In the genomic region with DNA sequence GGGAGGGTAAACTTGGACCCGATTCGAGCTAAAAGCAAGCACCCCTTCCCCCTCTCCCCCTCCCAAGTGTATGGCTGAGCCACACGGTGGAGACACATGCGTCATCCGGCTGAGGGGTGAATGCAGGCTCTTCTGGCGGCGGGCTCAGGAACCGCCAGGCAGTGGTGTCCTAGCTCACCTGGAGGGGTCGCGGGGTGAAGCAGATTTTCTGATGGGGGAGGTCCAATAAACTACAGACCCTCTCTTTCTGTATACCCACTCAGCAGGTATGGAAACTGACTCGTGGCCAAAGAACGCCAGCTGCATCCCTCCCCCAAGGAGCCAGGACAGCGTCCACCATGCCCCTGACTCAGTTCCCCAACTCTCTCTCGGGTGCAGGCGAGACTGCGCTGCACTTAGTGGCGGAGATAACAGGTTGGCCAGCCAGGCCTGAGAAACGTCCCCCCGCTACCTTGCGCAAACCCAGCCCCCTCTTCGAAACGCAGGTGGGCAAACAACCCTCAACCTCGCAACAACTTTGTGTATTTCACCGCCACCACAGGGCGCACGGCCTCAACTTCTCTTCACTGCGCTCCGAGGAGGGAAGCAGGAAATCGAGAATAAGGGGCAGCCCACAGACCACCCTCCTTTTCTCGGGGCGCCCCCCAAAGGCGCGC, we compare ENCODE assay signal across 1 cellular context.
A peak's percentile ranks its signal among the peaks of the same experiment; 100 is the strongest.
TF ChIP-seq lines count a peak whose summit lies in the region.

No MANE protein-coding gene starts in this region.

TF ChIP-seq in HepG2, 621 proteins besides CTCF, POLR2A, EP300 and RAD21 (continued from another document and continues in another):
- TF ChIP-seq, protein P1, sequence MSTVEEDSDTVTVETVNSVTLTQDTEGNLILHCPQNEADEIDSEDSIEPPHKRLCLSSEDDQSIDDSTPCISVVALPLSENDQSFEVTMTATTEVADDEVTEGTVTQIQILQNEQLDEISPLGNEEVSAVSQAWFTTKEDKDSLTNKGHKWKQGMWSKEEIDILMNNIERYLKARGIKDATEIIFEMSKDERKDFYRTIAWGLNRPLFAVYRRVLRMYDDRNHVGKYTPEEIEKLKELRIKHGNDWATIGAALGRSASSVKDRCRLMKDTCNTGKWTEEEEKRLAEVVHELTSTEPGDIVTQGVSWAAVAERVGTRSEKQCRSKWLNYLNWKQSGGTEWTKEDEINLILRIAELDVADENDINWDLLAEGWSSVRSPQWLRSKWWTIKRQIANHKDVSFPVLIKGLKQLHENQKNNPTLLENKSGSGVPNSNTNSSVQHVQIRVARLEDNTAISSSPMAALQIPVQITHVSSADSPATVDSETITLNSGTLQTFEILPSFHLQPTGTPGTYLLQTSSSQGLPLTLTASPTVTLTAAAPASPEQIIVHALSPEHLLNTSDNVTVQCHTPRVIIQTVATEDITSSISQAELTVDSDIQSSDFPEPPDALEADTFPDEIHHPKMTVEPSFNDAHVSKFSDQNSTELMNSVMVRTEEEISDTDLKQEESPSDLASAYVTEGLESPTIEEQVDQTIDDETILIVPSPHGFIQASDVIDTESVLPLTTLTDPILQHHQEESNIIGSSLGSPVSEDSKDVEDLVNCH (CRISPR knock-in tag; IDR thresholded peaks at IDR 0.05), result no peak
- TF ChIP-seq SKI (IDR thresholded peaks at IDR 0.05; ENCODE audit: partially characterized antibody) (no peak), POLR2AphosphoS2 (IDR thresholded peaks at IDR 0.05; ENCODE audit: low read depth, low read length) (no peak), SRSF4 (IDR thresholded peaks at IDR 0.05; ENCODE audit: low read depth, low read length, poor library complexity, severe bottlenecking) (no peak), TGIF2 (CRISPR knock-in tag; IDR thresholded peaks at IDR 0.05) (no peak), ZNF660 (CRISPR knock-in tag; IDR thresholded peaks at IDR 0.05; ENCODE audit: borderline replicate concordance, low read depth) (no peak), KLF15 (CRISPR knock-in tag; IDR thresholded peaks at IDR 0.05; ENCODE audit: borderline replicate concordance) (no peak), ZBTB42 (CRISPR knock-in tag; IDR thresholded peaks at IDR 0.05) (no peak), ZNF772 (CRISPR knock-in tag; IDR thresholded peaks at IDR 0.05) (peak; percentile 38; the same call in 1 of the 2 replicates), KDM3A (CRISPR knock-in tag; IDR thresholded peaks at IDR 0.05; ENCODE audit: low read depth) (no peak), FOXM1 (CRISPR knock-in tag; IDR thresholded peaks at IDR 0.05) (no peak), SNRNP70 (IDR thresholded peaks at IDR 0.05; ENCODE audit: low read depth, low read length) (no peak), SRSF1 (optimal IDR thresholded peaks at IDR 0.05; ENCODE audit: low read depth, low read length) (no peak), XBP1 (CRISPR knock-in tag; IDR thresholded peaks at IDR 0.05) (no peak), POLR2G (IDR thresholded peaks at IDR 0.05; ENCODE audit: low read depth, low read length) (no peak; the same call in 1 of the 2 replicates), ZNF780A (CRISPR knock-in tag; IDR thresholded peaks at IDR 0.05) (no peak), ZNF550 (CRISPR knock-in tag; IDR thresholded peaks at IDR 0.05; ENCODE audit: borderline replicate concordance) (no peak), HOXA7 (CRISPR knock-in tag; IDR thresholded peaks at IDR 0.05) (no peak), FOXP1 (IDR thresholded peaks at IDR 0.05) (no peak), FOXP1 (CRISPR knock-in tag; IDR thresholded peaks at IDR 0.05) (no peak), EZH2 (conservative IDR thresholded peaks at IDR 0.05; ENCODE audit: low read depth, low read length) (no peak), RFX1 (IDR thresholded peaks at IDR 0.05) (no peak), HNRNPLL (IDR thresholded peaks at IDR 0.05; ENCODE audit: low read depth, low read length, poor library complexity, severe bottlenecking) (peak; percentile 29), BCL6 (CRISPR knock-in tag; IDR thresholded peaks at IDR 0.05) (no peak), MTA3 (CRISPR knock-in tag; IDR thresholded peaks at IDR 0.05) (no peak)
- TF ChIP-seq, protein P2, sequence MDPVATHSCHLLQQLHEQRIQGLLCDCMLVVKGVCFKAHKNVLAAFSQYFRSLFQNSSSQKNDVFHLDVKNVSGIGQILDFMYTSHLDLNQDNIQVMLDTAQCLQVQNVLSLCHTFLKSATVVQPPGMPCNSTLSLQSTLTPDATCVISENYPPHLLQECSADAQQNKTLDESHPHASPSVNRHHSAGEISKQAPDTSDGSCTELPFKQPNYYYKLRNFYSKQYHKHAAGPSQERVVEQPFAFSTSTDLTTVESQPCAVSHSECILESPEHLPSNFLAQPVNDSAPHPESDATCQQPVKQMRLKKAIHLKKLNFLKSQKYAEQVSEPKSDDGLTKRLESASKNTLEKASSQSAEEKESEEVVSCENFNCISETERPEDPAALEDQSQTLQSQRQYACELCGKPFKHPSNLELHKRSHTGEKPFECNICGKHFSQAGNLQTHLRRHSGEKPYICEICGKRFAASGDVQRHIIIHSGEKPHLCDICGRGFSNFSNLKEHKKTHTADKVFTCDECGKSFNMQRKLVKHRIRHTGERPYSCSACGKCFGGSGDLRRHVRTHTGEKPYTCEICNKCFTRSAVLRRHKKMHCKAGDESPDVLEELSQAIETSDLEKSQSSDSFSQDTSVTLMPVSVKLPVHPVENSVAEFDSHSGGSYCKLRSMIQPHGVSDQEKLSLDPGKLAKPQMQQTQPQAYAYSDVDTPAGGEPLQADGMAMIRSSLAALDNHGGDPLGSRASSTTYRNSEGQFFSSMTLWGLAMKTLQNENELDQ (CRISPR knock-in tag; IDR thresholded peaks at IDR 0.05; ENCODE audit: borderline replicate concordance), result no peak
- TF ChIP-seq, protein P3, sequence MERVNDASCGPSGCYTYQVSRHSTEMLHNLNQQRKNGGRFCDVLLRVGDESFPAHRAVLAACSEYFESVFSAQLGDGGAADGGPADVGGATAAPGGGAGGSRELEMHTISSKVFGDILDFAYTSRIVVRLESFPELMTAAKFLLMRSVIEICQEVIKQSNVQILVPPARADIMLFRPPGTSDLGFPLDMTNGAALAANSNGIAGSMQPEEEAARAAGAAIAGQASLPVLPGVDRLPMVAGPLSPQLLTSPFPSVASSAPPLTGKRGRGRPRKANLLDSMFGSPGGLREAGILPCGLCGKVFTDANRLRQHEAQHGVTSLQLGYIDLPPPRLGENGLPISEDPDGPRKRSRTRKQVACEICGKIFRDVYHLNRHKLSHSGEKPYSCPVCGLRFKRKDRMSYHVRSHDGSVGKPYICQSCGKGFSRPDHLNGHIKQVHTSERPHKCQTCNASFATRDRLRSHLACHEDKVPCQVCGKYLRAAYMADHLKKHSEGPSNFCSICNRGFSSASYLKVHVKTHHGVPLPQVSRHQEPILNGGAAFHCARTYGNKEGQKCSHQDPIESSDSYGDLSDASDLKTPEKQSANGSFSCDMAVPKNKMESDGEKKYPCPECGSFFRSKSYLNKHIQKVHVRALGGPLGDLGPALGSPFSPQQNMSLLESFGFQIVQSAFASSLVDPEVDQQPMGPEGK (CRISPR knock-in tag; IDR thresholded peaks at IDR 0.05), result peak; percentile 53; the same call in 1 of the 2 replicates
- TF ChIP-seq, protein P4, sequence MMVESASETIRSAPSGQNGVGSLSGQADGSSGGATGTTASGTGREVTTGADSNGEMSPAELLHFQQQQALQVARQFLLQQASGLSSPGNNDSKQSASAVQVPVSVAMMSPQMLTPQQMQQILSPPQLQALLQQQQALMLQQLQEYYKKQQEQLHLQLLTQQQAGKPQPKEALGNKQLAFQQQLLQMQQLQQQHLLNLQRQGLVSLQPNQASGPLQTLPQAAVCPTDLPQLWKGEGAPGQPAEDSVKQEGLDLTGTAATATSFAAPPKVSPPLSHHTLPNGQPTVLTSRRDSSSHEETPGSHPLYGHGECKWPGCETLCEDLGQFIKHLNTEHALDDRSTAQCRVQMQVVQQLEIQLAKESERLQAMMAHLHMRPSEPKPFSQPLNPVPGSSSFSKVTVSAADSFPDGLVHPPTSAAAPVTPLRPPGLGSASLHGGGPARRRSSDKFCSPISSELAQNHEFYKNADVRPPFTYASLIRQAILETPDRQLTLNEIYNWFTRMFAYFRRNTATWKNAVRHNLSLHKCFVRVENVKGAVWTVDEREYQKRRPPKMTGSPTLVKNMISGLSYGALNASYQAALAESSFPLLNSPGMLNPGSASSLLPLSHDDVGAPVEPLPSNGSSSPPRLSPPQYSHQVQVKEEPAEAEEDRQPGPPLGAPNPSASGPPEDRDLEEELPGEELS (CRISPR knock-in tag; IDR thresholded peaks at IDR 0.05), result no peak
- TF ChIP-seq, protein P5, sequence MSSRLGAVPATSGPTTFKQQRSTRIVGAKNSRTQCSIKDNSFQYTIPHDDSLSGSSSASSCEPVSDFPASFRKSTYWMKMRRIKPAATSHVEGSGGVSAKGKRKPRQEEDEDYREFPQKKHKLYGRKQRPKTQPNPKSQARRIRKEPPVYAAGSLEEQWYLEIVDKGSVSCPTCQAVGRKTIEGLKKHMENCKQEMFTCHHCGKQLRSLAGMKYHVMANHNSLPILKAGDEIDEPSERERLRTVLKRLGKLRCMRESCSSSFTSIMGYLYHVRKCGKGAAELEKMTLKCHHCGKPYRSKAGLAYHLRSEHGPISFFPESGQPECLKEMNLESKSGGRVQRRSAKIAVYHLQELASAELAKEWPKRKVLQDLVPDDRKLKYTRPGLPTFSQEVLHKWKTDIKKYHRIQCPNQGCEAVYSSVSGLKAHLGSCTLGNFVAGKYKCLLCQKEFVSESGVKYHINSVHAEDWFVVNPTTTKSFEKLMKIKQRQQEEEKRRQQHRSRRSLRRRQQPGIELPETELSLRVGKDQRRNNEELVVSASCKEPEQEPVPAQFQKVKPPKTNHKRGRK (CRISPR knock-in tag; IDR thresholded peaks at IDR 0.05), result no peak
- TF ChIP-seq, protein P6, sequence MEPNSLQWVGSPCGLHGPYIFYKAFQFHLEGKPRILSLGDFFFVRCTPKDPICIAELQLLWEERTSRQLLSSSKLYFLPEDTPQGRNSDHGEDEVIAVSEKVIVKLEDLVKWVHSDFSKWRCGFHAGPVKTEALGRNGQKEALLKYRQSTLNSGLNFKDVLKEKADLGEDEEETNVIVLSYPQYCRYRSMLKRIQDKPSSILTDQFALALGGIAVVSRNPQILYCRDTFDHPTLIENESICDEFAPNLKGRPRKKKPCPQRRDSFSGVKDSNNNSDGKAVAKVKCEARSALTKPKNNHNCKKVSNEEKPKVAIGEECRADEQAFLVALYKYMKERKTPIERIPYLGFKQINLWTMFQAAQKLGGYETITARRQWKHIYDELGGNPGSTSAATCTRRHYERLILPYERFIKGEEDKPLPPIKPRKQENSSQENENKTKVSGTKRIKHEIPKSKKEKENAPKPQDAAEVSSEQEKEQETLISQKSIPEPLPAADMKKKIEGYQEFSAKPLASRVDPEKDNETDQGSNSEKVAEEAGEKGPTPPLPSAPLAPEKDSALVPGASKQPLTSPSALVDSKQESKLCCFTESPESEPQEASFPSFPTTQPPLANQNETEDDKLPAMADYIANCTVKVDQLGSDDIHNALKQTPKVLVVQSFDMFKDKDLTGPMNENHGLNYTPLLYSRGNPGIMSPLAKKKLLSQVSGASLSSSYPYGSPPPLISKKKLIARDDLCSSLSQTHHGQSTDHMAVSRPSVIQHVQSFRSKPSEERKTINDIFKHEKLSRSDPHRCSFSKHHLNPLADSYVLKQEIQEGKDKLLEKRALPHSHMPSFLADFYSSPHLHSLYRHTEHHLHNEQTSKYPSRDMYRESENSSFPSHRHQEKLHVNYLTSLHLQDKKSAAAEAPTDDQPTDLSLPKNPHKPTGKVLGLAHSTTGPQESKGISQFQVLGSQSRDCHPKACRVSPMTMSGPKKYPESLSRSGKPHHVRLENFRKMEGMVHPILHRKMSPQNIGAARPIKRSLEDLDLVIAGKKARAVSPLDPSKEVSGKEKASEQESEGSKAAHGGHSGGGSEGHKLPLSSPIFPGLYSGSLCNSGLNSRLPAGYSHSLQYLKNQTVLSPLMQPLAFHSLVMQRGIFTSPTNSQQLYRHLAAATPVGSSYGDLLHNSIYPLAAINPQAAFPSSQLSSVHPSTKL (CRISPR knock-in tag; IDR thresholded peaks at IDR 0.05), result no peak
- TF ChIP-seq, protein P7, sequence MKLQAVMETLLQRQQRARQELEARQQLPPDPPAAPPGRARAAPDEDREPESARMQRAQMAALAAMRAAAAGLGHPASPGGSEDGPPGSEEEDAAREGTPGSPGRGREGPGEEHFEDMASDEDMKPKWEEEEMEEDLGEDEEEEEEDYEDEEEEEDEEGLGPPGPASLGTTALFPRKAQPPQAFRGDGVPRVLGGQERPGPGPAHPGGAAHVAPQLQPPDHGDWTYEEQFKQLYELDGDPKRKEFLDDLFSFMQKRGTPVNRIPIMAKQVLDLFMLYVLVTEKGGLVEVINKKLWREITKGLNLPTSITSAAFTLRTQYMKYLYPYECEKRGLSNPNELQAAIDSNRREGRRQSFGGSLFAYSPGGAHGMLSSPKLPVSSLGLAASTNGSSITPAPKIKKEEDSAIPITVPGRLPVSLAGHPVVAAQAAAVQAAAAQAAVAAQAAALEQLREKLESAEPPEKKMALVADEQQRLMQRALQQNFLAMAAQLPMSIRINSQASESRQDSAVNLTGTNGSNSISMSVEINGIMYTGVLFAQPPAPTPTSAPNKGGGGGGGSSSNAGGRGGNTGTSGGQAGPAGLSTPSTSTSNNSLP (IDR thresholded peaks at IDR 0.05; ENCODE audit: low read depth, low read length), result no peak
- TF ChIP-seq, protein P8, sequence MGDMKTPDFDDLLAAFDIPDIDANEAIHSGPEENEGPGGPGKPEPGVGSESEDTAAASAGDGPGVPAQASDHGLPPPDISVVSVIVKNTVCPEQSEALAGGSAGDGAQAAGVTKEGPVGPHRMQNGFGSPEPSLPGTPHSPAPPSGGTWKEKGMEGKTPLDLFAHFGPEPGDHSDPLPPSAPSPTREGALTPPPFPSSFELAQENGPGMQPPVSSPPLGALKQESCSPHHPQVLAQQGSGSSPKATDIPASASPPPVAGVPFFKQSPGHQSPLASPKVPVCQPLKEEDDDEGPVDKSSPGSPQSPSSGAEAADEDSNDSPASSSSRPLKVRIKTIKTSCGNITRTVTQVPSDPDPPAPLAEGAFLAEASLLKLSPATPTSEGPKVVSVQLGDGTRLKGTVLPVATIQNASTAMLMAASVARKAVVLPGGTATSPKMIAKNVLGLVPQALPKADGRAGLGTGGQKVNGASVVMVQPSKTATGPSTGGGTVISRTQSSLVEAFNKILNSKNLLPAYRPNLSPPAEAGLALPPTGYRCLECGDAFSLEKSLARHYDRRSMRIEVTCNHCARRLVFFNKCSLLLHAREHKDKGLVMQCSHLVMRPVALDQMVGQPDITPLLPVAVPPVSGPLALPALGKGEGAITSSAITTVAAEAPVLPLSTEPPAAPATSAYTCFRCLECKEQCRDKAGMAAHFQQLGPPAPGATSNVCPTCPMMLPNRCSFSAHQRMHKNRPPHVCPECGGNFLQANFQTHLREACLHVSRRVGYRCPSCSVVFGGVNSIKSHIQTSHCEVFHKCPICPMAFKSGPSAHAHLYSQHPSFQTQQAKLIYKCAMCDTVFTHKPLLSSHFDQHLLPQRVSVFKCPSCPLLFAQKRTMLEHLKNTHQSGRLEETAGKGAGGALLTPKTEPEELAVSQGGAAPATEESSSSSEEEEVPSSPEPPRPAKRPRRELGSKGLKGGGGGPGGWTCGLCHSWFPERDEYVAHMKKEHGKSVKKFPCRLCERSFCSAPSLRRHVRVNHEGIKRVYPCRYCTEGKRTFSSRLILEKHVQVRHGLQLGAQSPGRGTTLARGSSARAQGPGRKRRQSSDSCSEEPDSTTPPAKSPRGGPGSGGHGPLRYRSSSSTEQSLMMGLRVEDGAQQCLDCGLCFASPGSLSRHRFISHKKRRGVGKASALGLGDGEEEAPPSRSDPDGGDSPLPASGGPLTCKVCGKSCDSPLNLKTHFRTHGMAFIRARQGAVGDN (CRISPR knock-in tag; IDR thresholded peaks at IDR 0.05), result peak; percentile 31; the same call in 1 of the 2 replicates
- TF ChIP-seq, protein P9, sequence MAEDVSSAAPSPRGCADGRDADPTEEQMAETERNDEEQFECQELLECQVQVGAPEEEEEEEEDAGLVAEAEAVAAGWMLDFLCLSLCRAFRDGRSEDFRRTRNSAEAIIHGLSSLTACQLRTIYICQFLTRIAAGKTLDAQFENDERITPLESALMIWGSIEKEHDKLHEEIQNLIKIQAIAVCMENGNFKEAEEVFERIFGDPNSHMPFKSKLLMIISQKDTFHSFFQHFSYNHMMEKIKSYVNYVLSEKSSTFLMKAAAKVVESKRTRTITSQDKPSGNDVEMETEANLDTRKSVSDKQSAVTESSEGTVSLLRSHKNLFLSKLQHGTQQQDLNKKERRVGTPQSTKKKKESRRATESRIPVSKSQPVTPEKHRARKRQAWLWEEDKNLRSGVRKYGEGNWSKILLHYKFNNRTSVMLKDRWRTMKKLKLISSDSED (CRISPR knock-in tag; IDR thresholded peaks at IDR 0.05), result no peak
